In the genomic region with DNA sequence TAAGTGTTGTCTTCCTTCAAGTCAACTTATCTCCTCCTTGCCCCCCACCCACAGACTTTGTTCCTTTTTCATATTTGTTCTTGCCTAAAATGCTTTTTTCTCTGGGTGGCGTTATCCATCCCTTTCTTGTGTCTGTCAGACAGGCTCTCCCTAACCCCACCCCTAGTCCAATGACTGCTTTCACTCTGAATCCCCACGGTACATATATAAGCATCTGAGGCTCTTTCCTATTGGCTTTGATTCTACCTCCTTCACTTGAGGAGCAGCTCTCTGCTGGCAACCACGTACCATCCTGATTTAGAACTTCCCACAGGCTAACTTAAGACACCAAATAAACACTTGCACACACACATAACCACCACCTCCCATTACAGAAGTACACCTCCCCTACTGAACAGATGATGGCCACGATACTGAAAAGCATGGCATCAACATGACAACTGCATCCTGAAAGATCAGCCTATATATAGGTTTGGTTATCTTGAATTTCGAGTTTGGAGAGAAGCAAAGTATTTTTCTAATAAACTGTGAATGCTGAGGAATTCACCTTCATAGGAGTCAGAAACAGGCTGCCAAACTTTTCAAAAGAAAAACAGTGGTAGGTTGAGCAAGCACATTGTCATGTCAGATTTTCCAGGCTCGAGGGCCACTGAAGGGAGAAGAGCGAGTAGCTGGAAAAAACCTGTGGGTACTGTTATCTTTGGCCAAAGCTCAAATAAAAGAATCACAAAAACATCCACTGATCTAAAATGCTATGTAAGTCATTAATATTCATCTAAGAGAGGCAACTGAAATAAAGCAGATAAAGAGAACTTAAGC, we compare ENCODE assay signal across 1 cellular context.
TF ChIP-seq lines count a peak whose summit lies in the region.

No MANE protein-coding gene starts in this region.

TF ChIP-seq in GM12878, 131 proteins besides CTCF, POLR2A, EP300 and RAD21:
- TF ChIP-seq GABPA (IDR thresholded peaks at IDR 0.05; ENCODE audit: low read depth): no peak
- TF ChIP-seq SRF (IDR thresholded peaks at IDR 0.05; ENCODE audit: low read depth in 2 of 2, low read length in 2 of 2): no peak
- TF ChIP-seq STAT3 (IDR thresholded peaks at IDR 0.05; ENCODE audit: low read depth, low read length): no peak
- no peak for TF ChIP-seq BRCA1 (IDR thresholded peaks at IDR 0.05; ENCODE audit: low read depth, low read length)
- no peak for TF ChIP-seq EGR1 (IDR thresholded peaks at IDR 0.05; ENCODE audit: borderline replicate concordance in 1 of 2, low read depth in 2 of 2, low read length in 2 of 2)
- TF ChIP-seq, protein P1, sequence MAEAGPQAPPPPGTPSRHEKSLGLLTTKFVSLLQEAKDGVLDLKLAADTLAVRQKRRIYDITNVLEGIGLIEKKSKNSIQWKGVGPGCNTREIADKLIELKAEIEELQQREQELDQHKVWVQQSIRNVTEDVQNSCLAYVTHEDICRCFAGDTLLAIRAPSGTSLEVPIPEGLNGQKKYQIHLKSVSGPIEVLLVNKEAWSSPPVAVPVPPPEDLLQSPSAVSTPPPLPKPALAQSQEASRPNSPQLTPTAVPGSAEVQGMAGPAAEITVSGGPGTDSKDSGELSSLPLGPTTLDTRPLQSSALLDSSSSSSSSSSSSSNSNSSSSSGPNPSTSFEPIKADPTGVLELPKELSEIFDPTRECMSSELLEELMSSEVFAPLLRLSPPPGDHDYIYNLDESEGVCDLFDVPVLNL (IDR thresholded peaks at IDR 0.05; ENCODE audit: low read depth, low read length): no peak
- no peak for TF ChIP-seq NFXL1 (IDR thresholded peaks at IDR 0.05; ENCODE audit: borderline replicate concordance)
- TF ChIP-seq, protein P2, sequence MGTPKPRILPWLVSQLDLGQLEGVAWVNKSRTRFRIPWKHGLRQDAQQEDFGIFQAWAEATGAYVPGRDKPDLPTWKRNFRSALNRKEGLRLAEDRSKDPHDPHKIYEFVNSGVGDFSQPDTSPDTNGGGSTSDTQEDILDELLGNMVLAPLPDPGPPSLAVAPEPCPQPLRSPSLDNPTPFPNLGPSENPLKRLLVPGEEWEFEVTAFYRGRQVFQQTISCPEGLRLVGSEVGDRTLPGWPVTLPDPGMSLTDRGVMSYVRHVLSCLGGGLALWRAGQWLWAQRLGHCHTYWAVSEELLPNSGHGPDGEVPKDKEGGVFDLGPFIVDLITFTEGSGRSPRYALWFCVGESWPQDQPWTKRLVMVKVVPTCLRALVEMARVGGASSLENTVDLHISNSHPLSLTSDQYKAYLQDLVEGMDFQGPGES (IDR thresholded peaks at IDR 0.05): no peak
- TF ChIP-seq POLR2AphosphoS5 (IDR thresholded peaks at IDR 0.05; ENCODE audit: low read length): no peak
- TF ChIP-seq, protein P3, sequence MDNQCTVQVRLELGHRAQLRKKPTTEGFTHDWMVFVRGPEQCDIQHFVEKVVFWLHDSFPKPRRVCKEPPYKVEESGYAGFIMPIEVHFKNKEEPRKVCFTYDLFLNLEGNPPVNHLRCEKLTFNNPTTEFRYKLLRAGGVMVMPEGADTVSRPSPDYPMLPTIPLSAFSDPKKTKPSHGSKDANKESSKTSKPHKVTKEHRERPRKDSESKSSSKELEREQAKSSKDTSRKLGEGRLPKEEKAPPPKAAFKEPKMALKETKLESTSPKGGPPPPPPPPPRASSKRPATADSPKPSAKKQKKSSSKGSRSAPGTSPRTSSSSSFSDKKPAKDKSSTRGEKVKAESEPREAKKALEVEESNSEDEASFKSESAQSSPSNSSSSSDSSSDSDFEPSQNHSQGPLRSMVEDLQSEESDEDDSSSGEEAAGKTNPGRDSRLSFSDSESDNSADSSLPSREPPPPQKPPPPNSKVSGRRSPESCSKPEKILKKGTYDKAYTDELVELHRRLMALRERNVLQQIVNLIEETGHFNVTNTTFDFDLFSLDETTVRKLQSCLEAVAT (IDR thresholded peaks at IDR 0.05): no peak
- TF ChIP-seq STAT1 (conservative IDR thresholded peaks at IDR 0.05): no peak
- TF ChIP-seq, protein P4, sequence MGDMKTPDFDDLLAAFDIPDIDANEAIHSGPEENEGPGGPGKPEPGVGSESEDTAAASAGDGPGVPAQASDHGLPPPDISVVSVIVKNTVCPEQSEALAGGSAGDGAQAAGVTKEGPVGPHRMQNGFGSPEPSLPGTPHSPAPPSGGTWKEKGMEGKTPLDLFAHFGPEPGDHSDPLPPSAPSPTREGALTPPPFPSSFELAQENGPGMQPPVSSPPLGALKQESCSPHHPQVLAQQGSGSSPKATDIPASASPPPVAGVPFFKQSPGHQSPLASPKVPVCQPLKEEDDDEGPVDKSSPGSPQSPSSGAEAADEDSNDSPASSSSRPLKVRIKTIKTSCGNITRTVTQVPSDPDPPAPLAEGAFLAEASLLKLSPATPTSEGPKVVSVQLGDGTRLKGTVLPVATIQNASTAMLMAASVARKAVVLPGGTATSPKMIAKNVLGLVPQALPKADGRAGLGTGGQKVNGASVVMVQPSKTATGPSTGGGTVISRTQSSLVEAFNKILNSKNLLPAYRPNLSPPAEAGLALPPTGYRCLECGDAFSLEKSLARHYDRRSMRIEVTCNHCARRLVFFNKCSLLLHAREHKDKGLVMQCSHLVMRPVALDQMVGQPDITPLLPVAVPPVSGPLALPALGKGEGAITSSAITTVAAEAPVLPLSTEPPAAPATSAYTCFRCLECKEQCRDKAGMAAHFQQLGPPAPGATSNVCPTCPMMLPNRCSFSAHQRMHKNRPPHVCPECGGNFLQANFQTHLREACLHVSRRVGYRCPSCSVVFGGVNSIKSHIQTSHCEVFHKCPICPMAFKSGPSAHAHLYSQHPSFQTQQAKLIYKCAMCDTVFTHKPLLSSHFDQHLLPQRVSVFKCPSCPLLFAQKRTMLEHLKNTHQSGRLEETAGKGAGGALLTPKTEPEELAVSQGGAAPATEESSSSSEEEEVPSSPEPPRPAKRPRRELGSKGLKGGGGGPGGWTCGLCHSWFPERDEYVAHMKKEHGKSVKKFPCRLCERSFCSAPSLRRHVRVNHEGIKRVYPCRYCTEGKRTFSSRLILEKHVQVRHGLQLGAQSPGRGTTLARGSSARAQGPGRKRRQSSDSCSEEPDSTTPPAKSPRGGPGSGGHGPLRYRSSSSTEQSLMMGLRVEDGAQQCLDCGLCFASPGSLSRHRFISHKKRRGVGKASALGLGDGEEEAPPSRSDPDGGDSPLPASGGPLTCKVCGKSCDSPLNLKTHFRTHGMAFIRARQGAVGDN (IDR thresholded peaks at IDR 0.05): no peak
- no peak for TF ChIP-seq MYC (IDR thresholded peaks at IDR 0.05; ENCODE audit: insufficient read depth, insufficient read length, insufficient replicate concordance, low read length, severe bottlenecking)
- TF ChIP-seq EED (IDR thresholded peaks at IDR 0.05; ENCODE audit: low read depth): no peak
- no peak for TF ChIP-seq SMC3 (IDR thresholded peaks at IDR 0.05; ENCODE audit: borderline replicate concordance, low read length)
- TF ChIP-seq BMI1 (IDR thresholded peaks at IDR 0.05; ENCODE audit: borderline replicate concordance): no peak
- TF ChIP-seq, protein P5, sequence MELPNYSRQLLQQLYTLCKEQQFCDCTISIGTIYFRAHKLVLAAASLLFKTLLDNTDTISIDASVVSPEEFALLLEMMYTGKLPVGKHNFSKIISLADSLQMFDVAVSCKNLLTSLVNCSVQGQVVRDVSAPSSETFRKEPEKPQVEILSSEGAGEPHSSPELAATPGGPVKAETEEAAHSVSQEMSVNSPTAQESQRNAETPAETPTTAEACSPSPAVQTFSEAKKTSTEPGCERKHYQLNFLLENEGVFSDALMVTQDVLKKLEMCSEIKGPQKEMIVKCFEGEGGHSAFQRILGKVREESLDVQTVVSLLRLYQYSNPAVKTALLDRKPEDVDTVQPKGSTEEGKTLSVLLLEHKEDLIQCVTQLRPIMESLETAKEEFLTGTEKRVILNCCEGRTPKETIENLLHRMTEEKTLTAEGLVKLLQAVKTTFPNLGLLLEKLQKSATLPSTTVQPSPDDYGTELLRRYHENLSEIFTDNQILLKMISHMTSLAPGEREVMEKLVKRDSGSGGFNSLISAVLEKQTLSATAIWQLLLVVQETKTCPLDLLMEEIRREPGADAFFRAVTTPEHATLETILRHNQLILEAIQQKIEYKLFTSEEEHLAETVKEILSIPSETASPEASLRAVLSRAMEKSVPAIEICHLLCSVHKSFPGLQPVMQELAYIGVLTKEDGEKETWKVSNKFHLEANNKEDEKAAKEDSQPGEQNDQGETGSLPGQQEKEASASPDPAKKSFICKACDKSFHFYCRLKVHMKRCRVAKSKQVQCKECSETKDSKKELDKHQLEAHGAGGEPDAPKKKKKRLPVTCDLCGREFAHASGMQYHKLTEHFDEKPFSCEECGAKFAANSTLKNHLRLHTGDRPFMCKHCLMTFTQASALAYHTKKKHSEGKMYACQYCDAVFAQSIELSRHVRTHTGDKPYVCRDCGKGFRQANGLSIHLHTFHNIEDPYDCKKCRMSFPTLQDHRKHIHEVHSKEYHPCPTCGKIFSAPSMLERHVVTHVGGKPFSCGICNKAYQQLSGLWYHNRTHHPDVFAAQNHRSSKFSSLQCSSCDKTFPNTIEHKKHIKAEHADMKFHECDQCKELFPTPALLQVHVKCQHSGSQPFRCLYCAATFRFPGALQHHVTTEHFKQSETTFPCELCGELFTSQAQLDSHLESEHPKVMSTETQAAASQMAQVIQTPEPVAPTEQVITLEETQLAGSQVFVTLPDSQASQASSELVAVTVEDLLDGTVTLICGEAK (IDR thresholded peaks at IDR 0.05; ENCODE audit: borderline replicate concordance): no peak
- TF ChIP-seq EZH2 (IDR thresholded peaks at IDR 0.05; ENCODE audit: borderline replicate concordance, control insufficient read depth, low read depth, low read length): no peak
- no peak for TF ChIP-seq TCF7 (IDR thresholded peaks at IDR 0.05; ENCODE audit: borderline replicate concordance)
TF ChIP-seq in GM12878: peak in this region for 0.
